24 cellular contexts compared by ENCODE assay signal in genomic region chr4:67603310-67604028, GRCh38. TPM values are rescaled to one million over a fixed set of nuclear protein-coding genes. Genes with fewer than 3 reads are reported as not detected.
DNase-seq lines count a peak whose midpoint lies in the region; ATAC-seq, FAIRE-seq and TF ChIP-seq lines count a peak whose summit lies in the region.
"Had no signal": no experiment of that assay in that cellular context is flagged by ENCODE, and none has a peak within 500 bp of the region (broad histone marks: within the 10 kb centered on the region; RNA-seq: fewer than 3 reads in every experiment).

No MANE protein-coding gene starts in this region.

- no peak for TF ChIP-seq RAD21 in H1 (IDR thresholded peaks at IDR 0.05 in 1 of 2, conservative IDR thresholded peaks at IDR 0.05 in 1 of 2; ENCODE audit: low read depth in 2 of 2, low read length in 2 of 2)

- H4K8ac ChIP-seq in H1 (ENCODE audit: extremely low read depth, insufficient read depth, low read length): peak overlapping the region; percentile 51; the same call in 1 of the 2 replicates

- no peak for TF ChIP-seq EP300 in H1 (IDR thresholded peaks at IDR 0.05; ENCODE audit: borderline replicate concordance in 1 of 2, low read depth in 2 of 2, low read length in 2 of 2)

- CTCF ChIA-PET in H1 (lab: Charles Lee; ENCODE audit: partially characterized antibody): no interaction called here

- 97 to 98% methylated on average over 2 of the region's 2 CpGs for WGBS in heart right ventricle, 2 donors
- WGBS in H1 (ENCODE audit: extremely low coverage in 1 of 2, insufficient coverage in 1 of 2, insufficient read length in 1 of 2, insufficient replicate concordance in 2 of 2, low coverage in 1 of 2, low lambda C conversion rate in 2 of 2, missing lambda C conversion rate in 1 of 2), 2 experiments: 66% methylated on average over 2 of the region's 2 CpGs; no CpG with 5 or more reads in 1 of the 2 experiments
- WGBS in thyroid gland, 2 donors: 78 to 93% methylated on average over 2 of the region's 2 CpGs

- H2BK15ac ChIP-seq in H1 (ENCODE audit: low read length): no peak overlapping the region

- ATAC-seq in heart right ventricle (no peak), GM19351 (IDR thresholded peaks at IDR 0.05; ENCODE audit: unreplicated experiment) (no peak)

- H3K56ac ChIP-seq in H1 (replicated peaks; ENCODE audit: insufficient read length, low read depth, low read length): no peak overlapping the region

- no peak overlapping the region for H2BK120ac ChIP-seq in H1 (replicated peaks; ENCODE audit: low read depth, low read length)

- peak overlapping the region; percentile 71 for H3K27ac ChIP-seq in cardiac muscle cell
- no peak overlapping the region for H3K27ac ChIP-seq in heart right ventricle
- no peak overlapping the region for H3K27ac ChIP-seq in H1 (ENCODE audit: low read depth, low read length)
- no peak overlapping the region for H3K27ac ChIP-seq in thyroid gland
- H3K27ac ChIP-seq: KMS-11 had no signal

- H3K4me3 ChIP-seq in cardiac muscle cell (no peak overlapping the region), heart right ventricle (no peak overlapping the region), H1 (ENCODE audit: extremely low read depth in 1 of 4, insufficient read depth in 2 of 4, low read depth in 3 of 4, low read length in 4 of 4) (no peak overlapping the region), thyroid gland (replicated peaks in 1 of 3) (no peak overlapping the region)
- H3K4me3 ChIP-seq: GM12878, MG63 had no signal

- H3K4me1 ChIP-seq in cardiac muscle cell (ENCODE audit: low read depth): peaks cover 16% of the 10 kb centered on the region
- no peaks in the 10 kb centered on the region for H3K4me1 ChIP-seq in heart right ventricle
- H3K4me1 ChIP-seq in H1 (replicated peaks in 1 of 4; ENCODE audit: control insufficient read depth in 3 of 4, insufficient read depth in 4 of 4, low read length in 3 of 4): no peaks in the 10 kb centered on the region
- H3K4me1 ChIP-seq in thyroid gland: peaks cover 0 to 5% of the 10 kb centered on the region in 2 donors

- intact Hi-C loops in heart right ventricle (cut with DNase I): no loop called here
- intact Hi-C loops in thyroid gland (cut with DNase I): no loop called here

- no peak overlapping the region for H3K4ac ChIP-seq in H1 (replicated peaks; ENCODE audit: insufficient read length, low read depth, low read length)

- H2BK5ac ChIP-seq in H1 (ENCODE audit: low read depth, low read length): no peak overlapping the region

- no peak overlapping the region for H2AK5ac ChIP-seq in H1 (ENCODE audit: low read depth, low read length)

- POLR2A ChIA-PET in H1 (lab: Charles Lee; ENCODE audit: partially characterized antibody): no interaction called here

- no peak overlapping the region for H3K14ac ChIP-seq in H1 (ENCODE audit: insufficient read length)

- DNase-seq in cardiac muscle cell (ENCODE audit: low read depth in 1 of 2, low spot score in 1 of 2) (no peak), heart right ventricle (no peak), H1 (ENCODE audit: low read depth in 1 of 2, low spot score in 2 of 2) (no peak), kidney tubule cell (ENCODE audit: low spot score) (peak; percentile 27), thyroid gland (peak; percentile 45 to 61), medulla oblongata (ENCODE audit: extremely low spot score) (no peak)
- DNase-seq in activated CD4-positive, alpha-beta T cell treated with anti-CD3 and anti-CD28 coated beads for 4 hours: no peak
- DNase-seq: Calu3; CD4-positive, CD25-positive, alpha-beta regulatory T cell; DMS79; GOT3; MG63; NCI-H1092 treated with DMSO at 0.1 percent for 48 hours; NCI-H1694; NCI-H2107; NCI-H345; NCI-H69; NK-92 treated with Interleukin-12 subunit alpha and Interleukin-12 subunit beta, amount 100 ng/mL, for 24 hours had no signal

- no peak overlapping the region for H3K23ac ChIP-seq in H1 (ENCODE audit: insufficient read length)

- H3K79me2 ChIP-seq in H1 (ENCODE audit: control insufficient read depth in 1 of 2, insufficient read depth in 2 of 2, low read length in 2 of 2): no peaks in the 10 kb centered on the region

- H3K36me3 ChIP-seq in cardiac muscle cell (no peaks in the 10 kb centered on the region), heart right ventricle (no peaks in the 10 kb centered on the region), H1 (ENCODE audit: control insufficient read depth in 2 of 4, insufficient read depth in 4 of 4, low read length in 3 of 4) (no peaks in the 10 kb centered on the region), thyroid gland (no peaks in the 10 kb centered on the region)
- H3K36me3 ChIP-seq: MG63 had no signal

- H3K79me1 ChIP-seq in H1 (ENCODE audit: low read depth, low read length): no peaks in the 10 kb centered on the region

- no peak overlapping the region for H4K91ac ChIP-seq in H1 (replicated peaks; ENCODE audit: insufficient read length, low read length)

- no peak overlapping the region for H2BK12ac ChIP-seq in H1 (ENCODE audit: low read depth, low read length)

- no peak overlapping the region for H3K4me2 ChIP-seq in H1 (ENCODE audit: insufficient read depth in 1 of 2, low read depth in 2 of 2, low read length in 2 of 2)
- H3K4me2 ChIP-seq: KMS-11 had no signal

- TF ChIP-seq POLR2A in H1 (IDR thresholded peaks at IDR 0.05; ENCODE audit: control extremely low read depth in 1 of 2, low read depth in 2 of 2, low read length in 2 of 2) (no peak), thyroid gland (IDR thresholded peaks at IDR 0.05) (no peak)

- H3K18ac ChIP-seq in H1 (ENCODE audit: extremely low read depth, low read length): no peak overlapping the region

- no peaks in the 10 kb centered on the region for H3K9me3 ChIP-seq in cardiac muscle cell (ENCODE audit: low read depth)
- H3K9me3 ChIP-seq in heart right ventricle: peaks cover 0 to 5% (median 0%) of the 10 kb centered on the region in 11 donors
- H3K9me3 ChIP-seq in H1 (ENCODE audit: insufficient read depth in 2 of 2, low read depth in 1 of 2, low read length in 1 of 2): no peaks in the 10 kb centered on the region
- no peaks in the 10 kb centered on the region for H3K9me3 ChIP-seq in thyroid gland

- no peak for FAIRE-seq in H1 (lab: Jason Lieb, UNC)
- FAIRE-seq: GM12878, GM19239 had no signal

- H3K27me3 ChIP-seq in cardiac muscle cell: no peaks in the 10 kb centered on the region
- peaks cover 0 to 3% (median 0%) of the 10 kb centered on the region in 7 donors for H3K27me3 ChIP-seq in heart right ventricle
- H3K27me3 ChIP-seq in H1 (replicated peaks in 1 of 4; ENCODE audit: control insufficient read depth in 3 of 4, extremely low read depth in 1 of 4, insufficient read depth in 3 of 4, low read length in 3 of 4): no peaks in the 10 kb centered on the region
- H3K27me3 ChIP-seq in thyroid gland: no peaks in the 10 kb centered on the region
- H3K27me3 ChIP-seq: MG63 had no signal

- no peaks in the 10 kb centered on the region for H4K20me1 ChIP-seq in H1 (replicated peaks in 1 of 2; ENCODE audit: control insufficient read depth in 1 of 2, insufficient read depth in 2 of 2, low read length in 2 of 2)

- no peak overlapping the region for H3K9ac ChIP-seq in H1 (replicated peaks in 1 of 4; ENCODE audit: extremely low read depth in 1 of 4, low read depth in 3 of 4, low read length in 3 of 4)
- H3K9ac ChIP-seq: KMS-11 had no signal

- TF ChIP-seq CTCF in cardiac muscle cell (IDR thresholded peaks at IDR 0.05; ENCODE audit: low read depth, low read length): no peak
- TF ChIP-seq CTCF in heart right ventricle (IDR thresholded peaks at IDR 0.05): no peak
- TF ChIP-seq CTCF in H1 (IDR thresholded peaks at IDR 0.05; ENCODE audit: control extremely low read depth in 1 of 3, insufficient read depth in 1 of 3, low read depth in 1 of 3, low read length in 3 of 3): no peak
- no peak for TF ChIP-seq CTCF in thyroid gland (IDR thresholded peaks at IDR 0.05)

- H2AFZ ChIP-seq in H1 (ENCODE audit: low read length): peak overlapping the region; percentile 64

- no peak overlapping the region for H4K5ac ChIP-seq in H1 (ENCODE audit: insufficient read length, low read depth, low read length)

- no peaks in the 10 kb centered on the region for H3K23me2 ChIP-seq in H1 (ENCODE audit: low read depth, low read length)

- H2BK20ac ChIP-seq in H1 (ENCODE audit: low read length): no peak overlapping the region

TF ChIP-seq in H1, 55 proteins besides CTCF, POLR2A, EP300 and RAD21:
- TF ChIP-seq EZH2 (IDR thresholded peaks at IDR 0.05; ENCODE audit: low read depth, low read length, severe bottlenecking): no peak
- TF ChIP-seq SP1 (IDR thresholded peaks at IDR 0.05; ENCODE audit: low read depth, low read length): no peak
- TF ChIP-seq HDAC2 (IDR thresholded peaks at IDR 0.05; ENCODE audit: borderline replicate concordance in 1 of 2, low read depth in 2 of 2, low read length in 2 of 2): no peak

RNA-seq across cellular contexts. Expression of gene STAP1, which starts 44.9 kb away (rescaled TPM):
- not detected in 2 replicates for total RNA-seq in cardiac muscle cell
- 0.10 TPM in 1 of 2 replicates, not detected in the other for polyA plus RNA-seq in cardiac muscle cell
- under 1 TPM in 2 of 10 donors, not detected in 8; 0.15 to 0.97 TPM for total RNA-seq in heart right ventricle
- not detected for polyA plus RNA-seq in heart right ventricle
- total RNA-seq in H1 (2021; fragmentation: NEBNext Ultra II Directional; extraction: Animal tissue kit (Norgen Biotek cat#: 25700)): not detected in 2 replicates
- not detected in 2 replicates for polyA plus RNA-seq in H1 (2011; rRNA removed)
- not detected for polyA plus RNA-seq in H1 (2011; cell fraction: cytosol; rRNA removed)
- polyA plus RNA-seq in H1 (2011; cell fraction: nucleus; rRNA removed): not detected
- polyA plus RNA-seq in H1 (2012, experiment 1 of 2): not detected in 4 replicates
- polyA plus RNA-seq in H1 (2012, experiment 2 of 2): not detected
- not detected for polyA plus RNA-seq in H1 (2013, experiment 1 of 2)
- not detected for polyA plus RNA-seq in H1 (2013, experiment 2 of 2)
- polyA minus RNA-seq in H1 (2011; rRNA and poly(A)+ RNA removed): not detected in 2 replicates
- not detected for polyA minus RNA-seq in H1 (2011; cell fraction: cytosol; rRNA and poly(A)+ RNA removed)
- polyA minus RNA-seq in H1 (2011; cell fraction: nucleus; rRNA and poly(A)+ RNA removed): not detected
- total RNA-seq in thyroid gland: not detected
- total RNA-seq: A172, Calu3, G401 had no signal

RNA-seq across cellular contexts. Expression of gene CENPC, which starts 58.2 kb away (rescaled TPM):
- 7.2 and 21.3 TPM in 2 replicates for total RNA-seq in cardiac muscle cell
- 9.1 and 19.2 TPM in 2 replicates for polyA plus RNA-seq in cardiac muscle cell
- 10 to 100 TPM in 7 of 10 donors, 1 to 10 TPM in 3; 7.0 to 12.9 (median 11.5) TPM for total RNA-seq in heart right ventricle
- polyA plus RNA-seq in heart right ventricle: 1 to 10 TPM; 2.3 to 4.0 TPM
- 14.4 and 15.7 TPM in 2 replicates for total RNA-seq in H1 (2021; fragmentation: NEBNext Ultra II Directional; extraction: Animal tissue kit (Norgen Biotek cat#: 25700))
- 2.2 and 2.8 TPM in 2 replicates for polyA plus RNA-seq in H1 (2011; rRNA removed)
- 4.8 TPM for polyA plus RNA-seq in H1 (2011; cell fraction: cytosol; rRNA removed)
- polyA plus RNA-seq in H1 (2011; cell fraction: nucleus; rRNA removed): 4.9 TPM
- polyA plus RNA-seq in H1 (2012, experiment 1 of 2): 4.4 to 11.8 TPM (median 5.2 TPM) in 4 replicates
- polyA plus RNA-seq in H1 (2012, experiment 2 of 2): 0.29 TPM
- polyA plus RNA-seq in H1 (2013, experiment 1 of 2): 11.9 TPM
- polyA plus RNA-seq in H1 (2013, experiment 2 of 2): 9.5 TPM
- polyA minus RNA-seq in H1 (2011; rRNA and poly(A)+ RNA removed): 8.9 and 10.4 TPM in 2 replicates
- 5.9 TPM for polyA minus RNA-seq in H1 (2011; cell fraction: cytosol; rRNA and poly(A)+ RNA removed)
- polyA minus RNA-seq in H1 (2011; cell fraction: nucleus; rRNA and poly(A)+ RNA removed): 42.1 TPM
- total RNA-seq in thyroid gland: 10 to 100 TPM; 33.2 to 49.4 (median 38.5) TPM

Comparison
In these comparisons a context has a peak if more than half of its experiments do, and no peak if none do; other contexts are left out.
1. DNase-seq: peak in kidney tubule cell (single experiment) and thyroid gland (2 of 2); none in cardiac muscle cell (0 of 2), heart right ventricle (0 of 2), H1 (0 of 2), activated CD4-positive, alpha-beta T cell treated with anti-CD3 and anti-CD28 coated beads for 4 hours (0 of 2) and medulla oblongata (single experiment).